In the genomic region with DNA sequence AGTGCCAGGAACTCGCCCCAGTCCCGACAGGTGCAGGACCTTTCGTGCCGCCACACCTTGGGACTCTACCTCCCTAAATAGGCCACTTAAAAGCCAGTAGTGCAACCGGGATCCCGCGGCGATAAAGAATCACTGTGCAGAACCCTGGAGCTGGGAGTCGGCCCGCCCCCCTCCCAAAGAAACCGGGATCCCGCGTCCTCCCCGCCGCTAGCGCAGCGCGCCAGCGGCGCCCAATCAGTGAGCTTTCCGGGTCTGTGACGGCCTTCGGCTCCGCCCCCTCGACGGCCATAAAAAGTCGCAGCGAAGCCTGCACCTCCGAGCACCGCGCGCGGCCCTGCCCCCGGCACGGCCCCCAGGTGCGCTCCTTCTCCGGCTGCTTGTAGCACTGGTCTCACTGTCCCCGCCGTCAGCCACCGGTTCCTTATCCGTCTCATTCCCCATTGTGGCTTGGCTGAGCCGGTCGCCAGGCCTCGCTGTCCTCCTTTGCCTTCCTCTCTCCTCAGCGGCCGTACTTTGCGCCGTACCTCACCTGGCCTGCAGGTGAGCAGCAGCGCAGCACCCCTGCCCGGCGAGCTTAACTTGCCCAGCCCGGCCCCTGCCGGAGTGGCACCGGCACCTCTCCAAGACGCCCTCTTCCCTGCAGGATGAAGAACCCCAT, we compare ENCODE assay signal across 8 cellular contexts. TPM values are rescaled to one million over a fixed set of nuclear protein-coding genes. Genes with fewer than 3 reads are reported as not detected.
A peak's percentile ranks its signal among the peaks of the same experiment; 100 is the strongest.
DNase-seq lines count a peak whose midpoint lies in the region; ATAC-seq and TF ChIP-seq lines count a peak whose summit lies in the region.

A gene (plus strand): TSS at position 318 of the 658 bp plus-strand sequence. CDS start 327 bp downstream, at position 645.

- H3K27me3 Mint-ChIP-seq in CD4-positive, alpha-beta memory T cell, result peaks cover 37 to 46% of the 10 kb centered on the region in 2 donors

- ATAC-seq in GM21515 (IDR thresholded peaks at IDR 0.05; ENCODE audit: unreplicated experiment), result no peak

- intact Hi-C loops in CD4-positive, alpha-beta memory T cell (cut with micrococcal nuclease), result no loop called here

- DNase-seq in CD4-positive, alpha-beta memory T cell, result peak in 4 of 5 donors; percentile 9 to 18 (median 14)
- DNase-seq in HEK293T (ENCODE audit: extremely low spot score) (peak; percentile 44), Peyer's patch (peak in 2 of 3 donors; percentile 83 to 92), brain microvascular endothelial cell (no peak), iPS-NIHi11 (ENCODE audit: low spot score) (peak; percentile 95), cortex of kidney (lab: John Stamatoyannopoulos, UW) (no peak)

- CTCF ChIA-PET in CD4-positive, alpha-beta memory T cell (lab: Charles Lee; ENCODE audit: partially characterized antibody), result interaction anchor here (0.7 kb wide), 1 partner anchor 9 kb away, joined by 3 read pairs; no protein-coding TSS in a partner anchor
- CTCF ChIA-PET in HEK293T (lab: Yijun Ruan, JAX), result interaction anchor here (0.6 to 0.7 kb wide), 4 partner anchors 15 to 240 kb away, joined by 3 to 6 read pairs (median 3); no protein-coding TSS in a partner anchor

- no peak within 1 kb of the TSS for H3K27ac ChIP-seq in CD4-positive, alpha-beta memory T cell (ENCODE audit: low read depth, low read length)
- H3K27ac ChIP-seq in Peyer's patch, result peak within 1 kb of the TSS in 1 of 4 donors; percentile 69
- H3K27ac ChIP-seq in brain microvascular endothelial cell, result no peak within 1 kb of the TSS

- peak within 1 kb of the TSS; percentile 80 for H3K4me2 ChIP-seq in skeletal muscle satellite cell (ENCODE audit: low read length)

- peak within 1 kb of the TSS; percentile 79 to 91 (median 86) for H3K4me3 Mint-ChIP-seq in CD4-positive, alpha-beta memory T cell

- H3K9me3 ChIP-seq in CD4-positive, alpha-beta memory T cell (ENCODE audit: control insufficient read depth in 1 of 2, low read length in 2 of 2), result no peaks in the 10 kb centered on the region
- H3K9me3 ChIP-seq in Peyer's patch (no peaks in the 10 kb centered on the region), skeletal muscle satellite cell (replicated peaks; ENCODE audit: low read length) (no peaks in the 10 kb centered on the region)

- peaks cover 0 to 3% (median 0%) of the 10 kb centered on the region in 8 donors for H3K9me3 Mint-ChIP-seq in CD4-positive, alpha-beta memory T cell

- peaks cover 18% of the 10 kb centered on the region for H3K4me1 ChIP-seq in CD4-positive, alpha-beta memory T cell (ENCODE audit: insufficient read depth, low read length)
- H3K4me1 ChIP-seq in Peyer's patch (peaks cover 0 to 20% (median 0%) of the 10 kb centered on the region in 4 donors), skeletal muscle satellite cell (ENCODE audit: control insufficient read depth, insufficient read depth, low read length) (peaks cover 20% of the 10 kb centered on the region)

- H3K36me3 Mint-ChIP-seq in CD4-positive, alpha-beta memory T cell, result no peaks in the 10 kb centered on the region

- peak in 1 of 2 donors; percentile 49 for TF ChIP-seq POLR2A in Peyer's patch (IDR thresholded peaks at IDR 0.05)

- peaks cover 13% of the 10 kb centered on the region for H3K27me3 ChIP-seq in CD4-positive, alpha-beta memory T cell (ENCODE audit: insufficient read depth, low read length)
- H3K27me3 ChIP-seq in Peyer's patch, result peaks cover 0 to 18% of the 10 kb centered on the region in 2 donors
- H3K27me3 ChIP-seq in brain microvascular endothelial cell (replicated peaks), result peaks cover 50% of the 10 kb centered on the region
- peaks cover 71% of the 10 kb centered on the region for H3K27me3 ChIP-seq in skeletal muscle satellite cell (ENCODE audit: control insufficient read depth, insufficient read depth, low read length)

- POLR2A ChIA-PET in CD4-positive, alpha-beta memory T cell (lab: Charles Lee; ENCODE audit: partially characterized antibody), result no interaction called here
- POLR2A ChIA-PET in HEK293T (lab: Yijun Ruan, JAX), result interaction anchor here (0.7 to 1.0 kb wide), 4 partner anchors 10 to 57 kb away, joined by 3 to 4 read pairs (median 4); no protein-coding TSS in a partner anchor

- H3K4me1 Mint-ChIP-seq in CD4-positive, alpha-beta memory T cell, result peaks cover 6 to 34% (median 12%) of the 10 kb centered on the region in 4 donors

- peak within 1 kb of the TSS in 2 of 7 donors; percentile 12 to 63 for H3K27ac Mint-ChIP-seq in CD4-positive, alpha-beta memory T cell

- TF ChIP-seq CTCF in Peyer's patch (IDR thresholded peaks at IDR 0.05), result peak in 4 of 6 experiments; percentile 16 to 70 (median 64)
- TF ChIP-seq CTCF in brain microvascular endothelial cell (IDR thresholded peaks at IDR 0.05; ENCODE audit: low read depth, low read length, missing control alignments), result no peak

- in situ Hi-C loops in brain microvascular endothelial cell (cut with HindIII; ENCODE audit: low pct_ligation_motif_present, low sequenced_read_pairs), result no loop called here

- peak within 1 kb of the TSS; percentile 26 to 54 for H3K4me3 ChIP-seq in CD4-positive, alpha-beta memory T cell (ENCODE audit: low read length in 2 of 2)
- H3K4me3 ChIP-seq in Peyer's patch (peak within 1 kb of the TSS; percentile 31 to 77 (median 50)), brain microvascular endothelial cell (ENCODE audit: low read depth, low read length) (peak within 1 kb of the TSS; percentile 49), skeletal muscle satellite cell (ENCODE audit: low read length) (peak within 1 kb of the TSS; percentile 61)

- H3K9ac ChIP-seq in skeletal muscle satellite cell (ENCODE audit: low read depth, low read length), result no peak within 1 kb of the TSS

- no peaks in the 10 kb centered on the region for H3K36me3 ChIP-seq in CD4-positive, alpha-beta memory T cell (ENCODE audit: insufficient read depth, low read length)
- H3K36me3 ChIP-seq in Peyer's patch, result no peaks in the 10 kb centered on the region
- no peaks in the 10 kb centered on the region for H3K36me3 ChIP-seq in brain microvascular endothelial cell (replicated peaks)
- H3K36me3 ChIP-seq in skeletal muscle satellite cell (ENCODE audit: insufficient read depth, low read length), result no peaks in the 10 kb centered on the region

TF ChIP-seq in HEK293T, 16 proteins besides CTCF, POLR2A, EP300 and RAD21:
- TF ChIP-seq FOXM1 (IDR thresholded peaks at IDR 0.05; ENCODE audit: borderline replicate concordance) (no peak), TARDBP (IDR thresholded peaks at IDR 0.05) (no peak), ELF4 (IDR thresholded peaks at IDR 0.05) (no peak), L3MBTL2 (conservative IDR thresholded peaks at IDR 0.05) (no peak; the same call in 1 of the 2 replicates), HDGF (IDR thresholded peaks at IDR 0.05; ENCODE audit: borderline replicate concordance) (no peak), SP1 (IDR thresholded peaks at IDR 0.05) (no peak), NFRKB (IDR thresholded peaks at IDR 0.05) (no peak), FOXA1 (IDR thresholded peaks at IDR 0.05) (no peak), ZNF384 (IDR thresholded peaks at IDR 0.05) (no peak), CTBP1 (IDR thresholded peaks at IDR 0.05; ENCODE audit: borderline replicate concordance) (no peak), SUZ12 (IDR thresholded peaks at IDR 0.05) (no peak), FOXK2 (IDR thresholded peaks at IDR 0.05) (no peak)

RNA-seq across cellular contexts. Expression of the gene that starts here (rescaled TPM):
- total RNA-seq in CD4-positive, alpha-beta memory T cell, result not detected
- polyA plus RNA-seq in CD4-positive, alpha-beta memory T cell, result not detected
- 1 to 10 TPM in 3 of 4 donors, not detected in 1; 2.8 to 7.4 (median 2.9) TPM for total RNA-seq in Peyer's patch
- total RNA-seq in skeletal muscle satellite cell (2012; rRNA removed), result not detected in 2 replicates

Comparison
In these comparisons a context has a peak if more than half of its experiments do, and no peak if none do; other contexts are left out.
1. Peak in DNase-seq and H3K4me3 ChIP-seq in CD4-positive, alpha-beta memory T cell; RNA of the gene not detected or under 1 TPM.
2. DNase-seq: peak in HEK293T (single experiment), Peyer's patch (2 of 3) and iPS-NIHi11 (single experiment); none in brain microvascular endothelial cell (single experiment) and cortex of kidney (single experiment).
3. Peak in every context shown above with its lines, with median percentiles within 50 percentile points of each other: H3K4me3 ChIP-seq.